Comparison of ENCODE assay signal across 8 cellular contexts in the genomic region with DNA sequence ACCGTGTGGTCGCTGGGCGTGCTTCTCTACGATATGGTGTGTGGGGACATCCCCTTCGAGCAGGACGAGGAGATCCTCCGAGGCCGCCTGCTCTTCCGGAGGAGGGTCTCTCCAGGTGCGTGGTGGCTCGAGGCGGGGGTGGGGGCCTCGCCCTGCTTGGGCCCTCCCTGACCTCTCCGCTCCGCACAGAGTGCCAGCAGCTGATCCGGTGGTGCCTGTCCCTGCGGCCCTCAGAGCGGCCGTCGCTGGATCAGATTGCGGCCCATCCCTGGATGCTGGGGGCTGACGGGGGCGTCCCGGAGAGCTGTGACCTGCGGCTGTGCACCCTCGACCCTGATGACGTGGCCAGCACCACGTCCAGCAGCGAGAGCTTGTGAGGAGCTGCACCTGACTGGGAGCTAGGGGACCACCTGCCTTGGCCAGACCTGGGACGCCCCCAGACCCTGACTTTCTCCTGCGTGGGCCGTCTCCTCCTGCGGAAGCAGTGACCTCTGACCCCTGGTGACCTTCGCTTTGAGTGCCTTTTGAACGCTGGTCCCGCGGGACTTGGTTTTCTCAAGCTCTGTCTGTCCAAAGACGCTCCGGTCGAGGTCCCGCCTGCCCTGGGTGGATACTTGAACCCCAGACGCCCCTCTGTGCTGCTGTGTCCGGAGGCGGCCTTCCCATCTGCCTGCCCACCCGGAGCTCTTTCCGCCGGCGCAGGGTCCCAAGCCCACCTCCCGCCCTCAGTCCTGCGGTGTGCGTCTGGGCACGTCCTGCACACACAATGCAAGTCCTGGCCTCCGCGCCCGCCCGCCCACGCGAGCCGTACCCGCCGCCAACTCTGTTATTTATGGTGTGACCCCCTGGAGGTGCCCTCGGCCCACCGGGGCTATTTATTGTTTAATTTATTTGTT. TPM values are rescaled to one million over a fixed set of nuclear protein-coding genes. Genes with fewer than 3 reads are reported as not detected.
DNase-seq lines count a peak whose midpoint lies in the region; ATAC-seq and TF ChIP-seq lines count a peak whose summit lies in the region.

No MANE protein-coding gene starts in this region.

- peaks cover 29% of the 10 kb centered on the region for H3K4me1 Mint-ChIP-seq in activated CD8-positive, alpha-beta memory T cell treated with anti-CD3 and anti-CD28 coated beads, Interleukin-2, amount 10 ng/mL, durations not matched to agents 7 days and 5 days

- 45% methylated on average over 56 of the region's 63 CpGs for WGBS in prostate gland

- CTCF ChIA-PET in activated CD8-positive, alpha-beta memory T cell treated with anti-CD3 and anti-CD28 coated beads, Interleukin-2, amount 10 ng/mL, durations not matched to agents 7 days and 5 days (lab: Charles Lee): interaction anchor here (1.1 to 2.7 kb wide), 3 partner anchors 8 to 27 kb away, joined by 5 to 9 read pairs (median 5); no protein-coding TSS in a partner anchor

- no peaks in the 10 kb centered on the region for H3K27me3 Mint-ChIP-seq in activated CD8-positive, alpha-beta memory T cell treated with anti-CD3 and anti-CD28 coated beads, Interleukin-2, amount 10 ng/mL, durations not matched to agents 7 days and 5 days

- ATAC-seq in GM18868 (IDR thresholded peaks at IDR 0.05; ENCODE audit: unreplicated experiment) (peak; percentile 11), GM19324 (IDR thresholded peaks at IDR 0.05; ENCODE audit: low FRiP score, unreplicated experiment) (no peak), HG03025 (IDR thresholded peaks at IDR 0.05; ENCODE audit: low FRiP score, unreplicated experiment) (no peak), HG03175 (IDR thresholded peaks at IDR 0.05; ENCODE audit: unreplicated experiment) (no peak)
- no peak for ATAC-seq in activated CD8-positive, alpha-beta memory T cell treated with anti-CD3 and anti-CD28 coated beads, Interleukin-2, amount 10 ng/mL, durations not matched to agents 7 days and 5 days

- intact Hi-C loops in head of caudate nucleus (cut with DNase I): loop anchor here (10.0 kb wide), 1 partner anchor 232 kb away; no protein-coding TSS in a partner anchor
- intact Hi-C loops in prostate gland (cut with DNase I): no loop called here

- TF ChIP-seq CTCF in prostate gland (IDR thresholded peaks at IDR 0.05): no peak

- H3K4me1 ChIP-seq in prostate gland (replicated peaks): peaks cover 15% of the 10 kb centered on the region

- peak overlapping the region; percentile 86 for H3K4me3 Mint-ChIP-seq in activated CD8-positive, alpha-beta memory T cell treated with anti-CD3 and anti-CD28 coated beads, Interleukin-2, amount 10 ng/mL, durations not matched to agents 7 days and 5 days

- no peak for TF ChIP-seq POLR2A in prostate gland (IDR thresholded peaks at IDR 0.05)

- peak overlapping the region; percentile 92 to 99 for H3K27ac ChIP-seq in prostate gland

- H3K27me3 ChIP-seq in prostate gland (replicated peaks; ENCODE audit: insufficient read depth): no peaks in the 10 kb centered on the region

- H3K36me3 Mint-ChIP-seq in activated CD8-positive, alpha-beta memory T cell treated with anti-CD3 and anti-CD28 coated beads, Interleukin-2, amount 10 ng/mL, durations not matched to agents 7 days and 5 days: peaks cover 23% of the 10 kb centered on the region

- peak overlapping the region; percentile 69 to 83 for H3K4me3 ChIP-seq in prostate gland

- peak overlapping the region; percentile 81 for H3K27ac Mint-ChIP-seq in activated CD8-positive, alpha-beta memory T cell treated with anti-CD3 and anti-CD28 coated beads, Interleukin-2, amount 10 ng/mL, durations not matched to agents 7 days and 5 days

- H3K9me3 ChIP-seq in prostate gland: no peaks in the 10 kb centered on the region

- DNase-seq in activated CD8-positive, alpha-beta memory T cell treated with anti-CD3 and anti-CD28 coated beads, Interleukin-2, amount 10 ng/mL, durations not matched to agents 7 days and 5 days: peak; percentile 41
- DNase-seq in head of caudate nucleus (peak in 22 of 42 donors; percentile 6 to 45 (median 16)), prostate gland (ENCODE audit: low spot score) (peak; percentile 22), DMS 273 treated with DMSO at 0.1 percent for 48 hours (lab: John Stamatoyannopoulos, UW) (no peak)

- peaks cover 7 to 16% of the 10 kb centered on the region in 2 donors for H3K36me3 ChIP-seq in prostate gland

- no peaks in the 10 kb centered on the region for H3K9me3 Mint-ChIP-seq in activated CD8-positive, alpha-beta memory T cell treated with anti-CD3 and anti-CD28 coated beads, Interleukin-2, amount 10 ng/mL, durations not matched to agents 7 days and 5 days (ENCODE audit: low read depth)

RNA-seq across cellular contexts. Expression of gene PIM3, which starts 2.4 kb away (rescaled TPM):
- total RNA-seq in activated CD8-positive, alpha-beta memory T cell treated with anti-CD3 and anti-CD28 coated beads, Interleukin-2, amount 10 ng/mL, durations not matched to agents 7 days and 5 days: 10 to 100 TPM; 53.4 to 79.7 TPM
- 100 to 1,000 TPM; 126 to 183 TPM for total RNA-seq in prostate gland

RNA-seq across cellular contexts. Expression of gene CRELD2, which starts 44.6 kb away (rescaled TPM):
- total RNA-seq in activated CD8-positive, alpha-beta memory T cell treated with anti-CD3 and anti-CD28 coated beads, Interleukin-2, amount 10 ng/mL, durations not matched to agents 7 days and 5 days: 10 to 100 TPM; 43.9 to 51.2 TPM
- 10 to 100 TPM; 55.1 to 70.1 TPM for total RNA-seq in prostate gland

RNA-seq across cellular contexts. Expression of gene ALG12, which starts 44.8 kb away (rescaled TPM):
- 10 to 100 TPM; 16.8 to 18.8 TPM for total RNA-seq in activated CD8-positive, alpha-beta memory T cell treated with anti-CD3 and anti-CD28 coated beads, Interleukin-2, amount 10 ng/mL, durations not matched to agents 7 days and 5 days
- 10 to 100 TPM; 26.1 to 33.6 TPM for total RNA-seq in prostate gland

RNA-seq across cellular contexts. Expression of gene IL17REL, which starts 49.6 kb away (rescaled TPM):
- under 1 TPM in 1 of 2 experiments, not detected in 1; 0.05 TPM for total RNA-seq in activated CD8-positive, alpha-beta memory T cell treated with anti-CD3 and anti-CD28 coated beads, Interleukin-2, amount 10 ng/mL, durations not matched to agents 7 days and 5 days
- total RNA-seq in prostate gland: under 1 TPM in 1 of 2 donors, not detected in 1; 0.68 TPM
